ENCODE assay signal across 3 cellular contexts in genomic region chr7:3065724-3066143, GRCh38.
TF ChIP-seq lines count a peak whose summit lies in the region.

No MANE protein-coding gene starts in this region.

TF ChIP-seq in SK-N-SH, 30 proteins besides CTCF, POLR2A, EP300 and RAD21 (continued from another document):
- TF ChIP-seq SMC3 (IDR thresholded peaks at IDR 0.05; ENCODE audit: low read depth, low read length), result no peak; the same call in 1 of the 2 replicates
- no peak for TF ChIP-seq NFIC (IDR thresholded peaks at IDR 0.05; ENCODE audit: borderline replicate concordance)
- TF ChIP-seq TAF1 (IDR thresholded peaks at IDR 0.05; ENCODE audit: borderline replicate concordance, low read depth, low read length), result no peak
- TF ChIP-seq GATA2 (CRISPR knock-in tag; IDR thresholded peaks at IDR 0.05), result no peak
- TF ChIP-seq JUND (IDR thresholded peaks at IDR 0.05), result no peak
- no peak for TF ChIP-seq ZBTB33 (IDR thresholded peaks at IDR 0.05; ENCODE audit: borderline replicate concordance, low read depth)
- TF ChIP-seq NRF1 (IDR thresholded peaks at IDR 0.05; ENCODE audit: low read depth, low read length), result no peak
- TF ChIP-seq REST (IDR thresholded peaks at IDR 0.05; ENCODE audit: low read depth, low read length), result no peak
- no peak for TF ChIP-seq PBX3 (IDR thresholded peaks at IDR 0.05)
- TF ChIP-seq USF2 (IDR thresholded peaks at IDR 0.05; ENCODE audit: borderline replicate concordance, low read depth, low read length), result no peak
TF ChIP-seq in SK-N-SH: peak in this region for 0.

TF ChIP-seq in SK-N-SH treated with all-trans-retinoic acid at 6 μM for 48 hours, 23 proteins besides CTCF, POLR2A, EP300 and RAD21 (continued from another document):
- TF ChIP-seq CSRNP3 (CRISPR knock-in tag; IDR thresholded peaks at IDR 0.05), result no peak
- TF ChIP-seq ZFP3 (CRISPR knock-in tag; IDR thresholded peaks at IDR 0.05), result no peak
- TF ChIP-seq TOX (CRISPR knock-in tag; IDR thresholded peaks at IDR 0.05; ENCODE audit: borderline replicate concordance), result no peak
- TF ChIP-seq ISL1 (CRISPR knock-in tag; IDR thresholded peaks at IDR 0.05), result no peak
- no peak for TF ChIP-seq ZNF565 (CRISPR knock-in tag; conservative IDR thresholded peaks at IDR 0.05; ENCODE audit: low read depth)
- TF ChIP-seq ZFP30 (CRISPR knock-in tag; IDR thresholded peaks at IDR 0.05), result no peak
- no peak for TF ChIP-seq OSR1 (CRISPR knock-in tag; IDR thresholded peaks at IDR 0.05)
- TF ChIP-seq TSHZ2 (CRISPR knock-in tag; IDR thresholded peaks at IDR 0.05), result no peak
- TF ChIP-seq RARB (CRISPR knock-in tag; IDR thresholded peaks at IDR 0.05), result no peak
- TF ChIP-seq PPARA (CRISPR knock-in tag; IDR thresholded peaks at IDR 0.05; ENCODE audit: borderline replicate concordance), result no peak
- TF ChIP-seq ZNF8 (CRISPR knock-in tag; IDR thresholded peaks at IDR 0.05), result no peak
- TF ChIP-seq POU6F1 (CRISPR knock-in tag; IDR thresholded peaks at IDR 0.05; ENCODE audit: borderline replicate concordance, low read depth), result no peak
- TF ChIP-seq ARNTL (CRISPR knock-in tag; IDR thresholded peaks at IDR 0.05; ENCODE audit: borderline replicate concordance, low read depth), result no peak
- no peak for TF ChIP-seq PATZ1 (CRISPR knock-in tag; IDR thresholded peaks at IDR 0.05; ENCODE audit: borderline replicate concordance)
- no peak for TF ChIP-seq CREB5 (CRISPR knock-in tag; IDR thresholded peaks at IDR 0.05; ENCODE audit: low read depth)

TF ChIP-seq in IMR-90, 13 proteins besides CTCF, POLR2A, EP300 and RAD21 (continued from another document):
- TF ChIP-seq MXI1 (IDR thresholded peaks at IDR 0.05; ENCODE audit: borderline replicate concordance, low read depth, low read length), result no peak
